8 cellular contexts compared by ENCODE assay signal in the genomic region with DNA sequence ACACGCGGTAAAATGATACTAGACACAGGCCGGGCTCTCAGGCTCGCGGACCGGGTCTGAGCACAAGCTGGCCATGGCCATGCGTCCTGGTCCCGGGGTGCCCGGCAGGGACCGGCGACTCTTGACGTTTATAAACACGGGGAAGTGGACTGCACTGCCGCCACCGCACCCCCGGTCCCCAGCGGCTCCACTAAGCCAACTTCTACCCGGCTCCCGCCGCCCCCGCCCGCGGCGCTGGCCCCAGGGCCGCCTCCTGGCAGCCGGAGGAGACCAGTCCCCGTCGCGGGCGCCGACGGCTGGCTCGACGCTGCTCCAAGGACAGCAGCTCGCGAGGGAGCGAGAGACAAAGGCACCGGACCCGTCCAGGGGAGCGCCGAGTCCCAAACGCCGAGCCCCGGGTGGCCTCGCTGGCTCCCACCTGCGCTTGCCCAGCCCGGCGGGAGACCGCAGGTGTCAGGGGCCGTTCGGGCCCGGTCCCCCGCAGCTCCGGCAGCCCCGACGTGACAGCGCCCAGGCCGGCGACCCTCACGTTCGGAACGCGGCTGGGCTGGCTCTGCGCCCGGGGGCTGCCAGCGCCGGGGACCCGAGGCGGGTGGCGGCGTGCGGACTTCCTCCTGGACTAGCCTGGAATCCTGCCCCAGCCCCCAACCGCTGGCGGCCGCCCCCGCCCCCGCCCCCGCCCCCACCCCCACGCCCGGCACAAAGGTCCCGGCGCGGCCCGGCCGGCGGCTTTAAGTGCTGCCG. TPM values are rescaled to one million over a fixed set of nuclear protein-coding genes. Genes with fewer than 3 reads are reported as not detected.
DNase-seq lines count a peak whose midpoint lies in the region; ATAC-seq and TF ChIP-seq lines count a peak whose summit lies in the region.

No MANE protein-coding gene starts in this region.

- peak overlapping the region; percentile 100 for H2BK15ac ChIP-seq in mesenchymal stem cell (ENCODE audit: low read depth, poor library complexity, severe bottlenecking)

- peak overlapping the region; percentile 96 for H3K4me3 ChIP-seq in BE2C (ENCODE audit: low read depth, low read length)
- H3K4me3 ChIP-seq in ectodermal cell (ENCODE audit: insufficient read depth, low read depth, low read length), result peak overlapping the region; percentile 88
- peak overlapping the region; percentile 90 to 97 for H3K4me3 ChIP-seq in mesenchymal stem cell (ENCODE audit: insufficient read depth in 1 of 2, low read depth in 1 of 2, low read length in 2 of 2)

- H4K8ac ChIP-seq in mesenchymal stem cell (ENCODE audit: low read length), result peak overlapping the region; percentile 64

- H2AK5ac ChIP-seq in mesenchymal stem cell (ENCODE audit: low read length, severe bottlenecking), result peak overlapping the region; percentile 95

- H3K4me1 ChIP-seq in BE2C, result peaks cover 6% of the 10 kb centered on the region
- peaks cover 14% of the 10 kb centered on the region for H3K4me1 ChIP-seq in ectodermal cell (ENCODE audit: control insufficient read depth, insufficient read depth, low read length)
- peaks cover 3% of the 10 kb centered on the region for H3K4me1 ChIP-seq in mesenchymal stem cell (ENCODE audit: control insufficient read depth, insufficient read depth, low read depth, low read length)

- peak overlapping the region; percentile 95 to 97 for H3K4ac ChIP-seq in mesenchymal stem cell (ENCODE audit: low read depth in 1 of 2, low read length in 2 of 2)

- ATAC-seq in GM19395 (IDR thresholded peaks at IDR 0.05; ENCODE audit: unreplicated experiment) (peak; percentile 17), HG03520 (IDR thresholded peaks at IDR 0.05; ENCODE audit: unreplicated experiment) (peak; percentile 19)

- H3K23ac ChIP-seq in mesenchymal stem cell (ENCODE audit: low read length in 2 of 2), result peak overlapping the region; percentile 96 to 98

- peak overlapping the region; percentile 99 for H2BK120ac ChIP-seq in mesenchymal stem cell (ENCODE audit: low read depth, low read length)

- H2BK5ac ChIP-seq in mesenchymal stem cell (ENCODE audit: low read depth, low read length, poor library complexity, severe bottlenecking), result peak overlapping the region; percentile 100

- H3K9me3 ChIP-seq in BE2C, result no peaks in the 10 kb centered on the region
- H3K9me3 ChIP-seq in ectodermal cell (ENCODE audit: control insufficient read depth, low read length), result no peaks in the 10 kb centered on the region
- H3K9me3 ChIP-seq in mesenchymal stem cell (ENCODE audit: control insufficient read depth, low read length), result no peaks in the 10 kb centered on the region

- DNase-seq in BE2C (peak; percentile 52), mesenchymal stem cell (no peak), NCI-H2196 (lab: John Stamatoyannopoulos, UW; ENCODE audit: unreplicated experiment) (no peak)
- DNase-seq in activated CD4-positive, CD25-positive, alpha-beta regulatory T cell treated with anti-CD3 and anti-CD28 coated beads, Interleukin-2, amount 50 U/mL, for 72 hours, result peak; percentile 67
- peak in 4 of 6 experiments; percentile 16 to 43 (median 26) for DNase-seq in stimulated activated naive CD4-positive, alpha-beta T cell (lab: John Stamatoyannopoulos, UW)

- no peak overlapping the region for H2AFZ ChIP-seq in mesenchymal stem cell (ENCODE audit: low read depth, low read length)

- H3K18ac ChIP-seq in mesenchymal stem cell (ENCODE audit: low read depth in 1 of 2, low read length in 2 of 2), result peak overlapping the region; percentile 99 to 100

- H2BK12ac ChIP-seq in mesenchymal stem cell (ENCODE audit: low read length in 2 of 2), result peak overlapping the region in 1 of 2 experiments; percentile 82

- H3K36me3 ChIP-seq in BE2C (peaks cover 3% of the 10 kb centered on the region; the same call in 1 of the 2 replicates), ectodermal cell (ENCODE audit: control insufficient read depth, insufficient read depth, low read length) (no peaks in the 10 kb centered on the region), mesenchymal stem cell (ENCODE audit: control insufficient read depth in 1 of 2, insufficient read depth in 2 of 2, low read depth in 1 of 2, low read length in 2 of 2) (peaks cover 3 to 15% of the 10 kb centered on the region in 2 experiments)

- H3K27me3 ChIP-seq in BE2C (no peaks in the 10 kb centered on the region), ectodermal cell (ENCODE audit: control insufficient read depth, insufficient read depth, low read length, poor library complexity, severe bottlenecking) (no peaks in the 10 kb centered on the region), mesenchymal stem cell (ENCODE audit: control insufficient read depth in 1 of 2, insufficient read depth in 1 of 2, low read length in 2 of 2) (no peaks in the 10 kb centered on the region)

- no peaks in the 10 kb centered on the region for H3K79me1 ChIP-seq in mesenchymal stem cell (replicated peaks; ENCODE audit: low read length, poor library complexity, severe bottlenecking)

- H3K27ac ChIP-seq in ectodermal cell (ENCODE audit: insufficient read depth, low read depth, low read length, poor library complexity, severe bottlenecking), result peak overlapping the region; percentile 98
- peak overlapping the region; percentile 97 for H3K27ac ChIP-seq in mesenchymal stem cell (ENCODE audit: low read length, poor library complexity, severe bottlenecking)

- H3K14ac ChIP-seq in mesenchymal stem cell (ENCODE audit: low read length in 2 of 2), result peak overlapping the region; percentile 89 to 99

- no peak for TF ChIP-seq CTCF in BE2C (IDR thresholded peaks at IDR 0.05; ENCODE audit: low read depth, low read length)

- peak overlapping the region; percentile 99 for H4K91ac ChIP-seq in mesenchymal stem cell (ENCODE audit: low read length)

- peak overlapping the region; percentile 57 for H3K4me2 ChIP-seq in mesenchymal stem cell (ENCODE audit: low read length, poor library complexity, severe bottlenecking)

- peak overlapping the region; percentile 100 for H3K9ac ChIP-seq in mesenchymal stem cell (ENCODE audit: low read length)

- 0% methylated on average over 82 to 87 of the region's 87 CpGs for WGBS in ectodermal cell, 2 experiments
- under 1% methylated on average over 32 of the region's 87 CpGs for WGBS in mesenchymal stem cell

RNA-seq across cellular contexts. Expression of gene ITGB1, which starts 0.5 kb away (rescaled TPM):
- polyA plus RNA-seq in BE2C (2012; ENCODE audit: insufficient read depth, insufficient read length, low read depth), result 164 TPM
- 209 TPM for polyA plus RNA-seq in ectodermal cell (2013, experiment 1 of 4)
- 208 TPM for polyA plus RNA-seq in ectodermal cell (2013, experiment 2 of 4)
- polyA plus RNA-seq in ectodermal cell (2013, experiment 3 of 4), result 184 TPM
- polyA plus RNA-seq in ectodermal cell (2013, experiment 4 of 4), result 199 TPM
- polyA plus RNA-seq in mesenchymal stem cell (2013, experiment 1 of 2), result 1,059 TPM
- 1,073 TPM for polyA plus RNA-seq in mesenchymal stem cell (2013, experiment 2 of 2)

Comparison
In these comparisons a context has a peak if more than half of its experiments do, and no peak if none do; other contexts are left out.
1. DNase-seq: peak in BE2C (single experiment), activated CD4-positive, CD25-positive, alpha-beta regulatory T cell treated with anti-CD3 and anti-CD28 coated beads, Interleukin-2, amount 50 U/mL, for 72 hours (single experiment) and stimulated activated naive CD4-positive, alpha-beta T cell (4 of 6); none in mesenchymal stem cell (single experiment) and NCI-H2196 (single experiment).
2. Peak in every context shown above with its lines, with median percentiles within 50 percentile points of each other: H3K4me3 ChIP-seq.